9 cellular contexts compared by ENCODE assay signal in genomic region chr6:42451595-42452170, GRCh38. TPM values are rescaled to one million over a fixed set of nuclear protein-coding genes. Genes with fewer than 3 reads are reported as not detected.
A peak's percentile ranks its signal among the peaks of the same experiment; 100 is the strongest.
DNase-seq lines count a peak whose midpoint lies in the region; ATAC-seq, FAIRE-seq and TF ChIP-seq lines count a peak whose summit lies in the region.
"Had no signal": no experiment of that assay in that cellular context is flagged by ENCODE, and none has a peak within 500 bp of the region (broad histone marks: within the 10 kb centered on the region; RNA-seq: fewer than 3 reads in every experiment).

TRERF1 (minus strand) TSS chr6:42451926; CDS start chr6:42269590, 182,336 bp downstream.

- peak within 1 kb of the TSS; percentile 100 for H3K4me3 Mint-ChIP-seq in activated T-helper 1 cell treated with anti-CD3 and anti-CD28 coated beads, Interleukin-12 subunit alpha, Interleukin-12 subunit beta, Interleukin-2, Interleukin-4 antibody, amounts not matched to agents 30 ng/mL and 10 ng/mL and 1 ng/mL, durations not matched to agents 14 hours and 24 hours and 36 hours
- H3K4me3 Mint-ChIP-seq in naive thymus-derived CD8-positive, alpha-beta T cell = peak within 1 kb of the TSS; percentile 95 to 100 (median 98)

- H3K27ac ChIP-seq in OCI-LY7 (ENCODE audit: low read depth, low read length, poor library complexity, severe bottlenecking) = peak within 1 kb of the TSS; percentile 77
- peak within 1 kb of the TSS; percentile 85 to 91 for H3K27ac ChIP-seq in tibial artery

- H3K36me3 Mint-ChIP-seq in activated T-helper 1 cell treated with anti-CD3 and anti-CD28 coated beads, Interleukin-12 subunit alpha, Interleukin-12 subunit beta, Interleukin-2, Interleukin-4 antibody, amounts not matched to agents 30 ng/mL and 10 ng/mL and 1 ng/mL, durations not matched to agents 14 hours and 24 hours and 36 hours (ENCODE audit: low read depth) = peaks cover 31% of the 10 kb centered on the region
- H3K36me3 Mint-ChIP-seq in naive thymus-derived CD8-positive, alpha-beta T cell = peaks cover 0 to 14% (median 9%) of the 10 kb centered on the region in 3 donors

- TF ChIP-seq CTCF in OCI-LY7 (conservative IDR thresholded peaks at IDR 0.05; ENCODE audit: low read length) = no peak
- no peak for TF ChIP-seq CTCF in fibroblast of mammary gland (conservative IDR thresholded peaks at IDR 0.05; ENCODE audit: control insufficient read depth, insufficient read depth, low read depth, low read length)
- TF ChIP-seq CTCF in tibial artery (IDR thresholded peaks at IDR 0.05) = no peak

- ATAC-seq in naive thymus-derived CD8-positive, alpha-beta T cell = peak; percentile 46 to 57
- no peak for ATAC-seq in GM18517 (IDR thresholded peaks at IDR 0.05; ENCODE audit: unreplicated experiment)

- peaks cover 51% of the 10 kb centered on the region for H3K4me1 Mint-ChIP-seq in activated T-helper 1 cell treated with anti-CD3 and anti-CD28 coated beads, Interleukin-12 subunit alpha, Interleukin-12 subunit beta, Interleukin-2, Interleukin-4 antibody, amounts not matched to agents 30 ng/mL and 10 ng/mL and 1 ng/mL, durations not matched to agents 14 hours and 24 hours and 36 hours (ENCODE audit: low read depth)
- H3K4me1 Mint-ChIP-seq in naive thymus-derived CD8-positive, alpha-beta T cell = peaks cover 30 to 58% (median 51%) of the 10 kb centered on the region in 4 donors

- peak within 1 kb of the TSS; percentile 45 for H2AFZ ChIP-seq in OCI-LY7 (ENCODE audit: low read length)

- H3K36me3 ChIP-seq in OCI-LY7 (ENCODE audit: insufficient read depth, low read length) (0 out of 2 replicates have a peak, but pooled peaks cover 10% of the 10 kb centered on the region), tibial artery (no peaks in the 10 kb centered on the region)

- POLR2A ChIA-PET in OCI-LY7 (lab: Charles Lee) = interaction anchor here (0.5 to 1.7 kb wide), 15 partner anchors 10 to 1405 kb away, joined by 3 to 12 read pairs (median 4); partner anchors contain the start of gene TAF8
- POLR2A ChIA-PET in naive thymus-derived CD8-positive, alpha-beta T cell (lab: Charles Lee) = interaction anchor here (0.6 to 8.6 kb wide), 23 partner anchors 10 to 664 kb away, joined by 3 to 199 read pairs (median 12); partner anchors contain the start of gene TOMM6

- intact Hi-C loops in OCI-LY7 (cut with micrococcal nuclease; ENCODE audit: unreplicated experiment) (loop anchor here (2.0 to 10.0 kb wide), 5 partner anchors 85 to 719 kb away; partner anchors contain the start of genes MRPS10, PRICKLE4 and TOMM6), tibial artery (cut with DNase I; ENCODE audit: low total_unique reads) (no loop called here)
- intact Hi-C loops in activated T-helper 1 cell treated with anti-CD3 and anti-CD28 coated beads, Interleukin-12 subunit alpha, Interleukin-12 subunit beta, Interleukin-2, Interleukin-4 antibody, amounts not matched to agents 30 ng/mL and 10 ng/mL and 1 ng/mL, durations not matched to agents 14 hours and 24 hours and 36 hours (cut with micrococcal nuclease) = loop anchor here (1.0 to 5.0 kb wide), 15 partner anchors 23 to 409 kb away; partner anchors contain the start of genes MRPS10 and UBR2

- no peaks in the 10 kb centered on the region for H3K27me3 Mint-ChIP-seq in activated T-helper 1 cell treated with anti-CD3 and anti-CD28 coated beads, Interleukin-12 subunit alpha, Interleukin-12 subunit beta, Interleukin-2, Interleukin-4 antibody, amounts not matched to agents 30 ng/mL and 10 ng/mL and 1 ng/mL, durations not matched to agents 14 hours and 24 hours and 36 hours (ENCODE audit: insufficient read depth)
- no peaks in the 10 kb centered on the region for H3K27me3 Mint-ChIP-seq in naive thymus-derived CD8-positive, alpha-beta T cell

- H3K4me1 ChIP-seq in OCI-LY7 (ENCODE audit: insufficient read depth, low read length, poor library complexity, severe bottlenecking) (peaks cover 26% of the 10 kb centered on the region), tibial artery (peaks cover 0 to 24% (median 20%) of the 10 kb centered on the region in 4 donors)

- H3K9me3 Mint-ChIP-seq in activated T-helper 1 cell treated with anti-CD3 and anti-CD28 coated beads, Interleukin-12 subunit alpha, Interleukin-12 subunit beta, Interleukin-2, Interleukin-4 antibody, amounts not matched to agents 30 ng/mL and 10 ng/mL and 1 ng/mL, durations not matched to agents 14 hours and 24 hours and 36 hours = no peaks in the 10 kb centered on the region
- H3K9me3 Mint-ChIP-seq in naive thymus-derived CD8-positive, alpha-beta T cell = no peaks in the 10 kb centered on the region

- H3K9me3 ChIP-seq in OCI-LY7 (ENCODE audit: low read length) (no peaks in the 10 kb centered on the region), tibial artery (no peaks in the 10 kb centered on the region)

- CTCF ChIA-PET in OCI-LY7 (lab: Charles Lee; ENCODE audit: unreplicated experiment) = interaction anchor here (0.6 to 1.1 kb wide), 3 partner anchors 237 to 1937 kb away, joined by 3 to 9 read pairs (median 5); no protein-coding TSS in a partner anchor

- H3K27ac Mint-ChIP-seq in activated T-helper 1 cell treated with anti-CD3 and anti-CD28 coated beads, Interleukin-12 subunit alpha, Interleukin-12 subunit beta, Interleukin-2, Interleukin-4 antibody, amounts not matched to agents 30 ng/mL and 10 ng/mL and 1 ng/mL, durations not matched to agents 14 hours and 24 hours and 36 hours = peak within 1 kb of the TSS; percentile 93
- peak within 1 kb of the TSS; percentile 71 to 97 (median 95) for H3K27ac Mint-ChIP-seq in naive thymus-derived CD8-positive, alpha-beta T cell

- no peaks in the 10 kb centered on the region for H3K27me3 ChIP-seq in tibial artery

- H3K79me2 ChIP-seq in OCI-LY7 (ENCODE audit: insufficient read depth, low read depth, low read length) = peaks cover 30% of the 10 kb centered on the region; the same call in 1 of the 2 replicates

- BruUV-seq in OCI-LY7 (replicated peaks; lab: Mats Ljungman, UMichigan) = no TSS peak

- H3K4me3 ChIP-seq in Jurkat, Clone E6-1 (ENCODE audit: low read length) = peak within 1 kb of the TSS; percentile 81
- H3K4me3 ChIP-seq in OCI-LY7 (ENCODE audit: low read depth, low read length, poor library complexity, severe bottlenecking) = peak within 1 kb of the TSS; percentile 80
- peak within 1 kb of the TSS; percentile 87 for H3K4me3 ChIP-seq in fibroblast of mammary gland (ENCODE audit: control insufficient read depth, low read depth, low read length)
- H3K4me3 ChIP-seq in tibial artery = peak within 1 kb of the TSS; percentile 68 to 84

- no peaks in the 10 kb centered on the region for H3K9me2 ChIP-seq in OCI-LY7 (ENCODE audit: insufficient read depth, low read length)

- no peaks in the 10 kb centered on the region for H4K20me1 ChIP-seq in OCI-LY7 (ENCODE audit: insufficient read depth, low read length)

- peak; percentile 76 for FAIRE-seq in GM12891 (lab: Jason Lieb, UNC)
- FAIRE-seq: islet of Langerhans had no signal

- DNase-seq in GM12891 (ENCODE audit: insufficient read length, low spot score) (peak; percentile 53), OCI-LY7 (ENCODE audit: low spot score) (peak; percentile 88), fibroblast of mammary gland (ENCODE audit: low read depth) (peak; percentile 70), tibial artery (peak; percentile 53 to 76)
- peak; percentile 69 for DNase-seq in Jurkat, Clone E6-1 (ENCODE audit: low read depth, low spot score)
- peak; percentile 62 for DNase-seq in activated T-helper 1 cell treated with anti-CD3 and anti-CD28 coated beads, Interleukin-12 subunit alpha, Interleukin-12 subunit beta, Interleukin-2, Interleukin-4 antibody, amounts not matched to agents 30 ng/mL and 10 ng/mL and 1 ng/mL, durations not matched to agents 14 hours and 24 hours and 36 hours (ENCODE audit: low spot score)
- DNase-seq in naive thymus-derived CD8-positive, alpha-beta T cell = peak; percentile 35 to 84 (median 58)

- H3K4me2 ChIP-seq in OCI-LY7 (ENCODE audit: low read length) = peak within 1 kb of the TSS; percentile 99

- no peak for TF ChIP-seq POLR2A in GM12891 (IDR thresholded peaks at IDR 0.05; ENCODE audit: low read depth, low read length)

TF ChIP-seq in GM12891, 5 proteins besides CTCF, POLR2A, EP300 and RAD21:
- TF ChIP-seq POU2F2 (IDR thresholded peaks at IDR 0.05; ENCODE audit: low read depth, low read length) (peak; percentile 81; the same call in 1 of the 2 replicates), SPI1 (IDR thresholded peaks at IDR 0.05; ENCODE audit: low read depth, low read length) (no peak)

RNA-seq across cellular contexts. Expression of gene TRERF1, which starts in this region (rescaled TPM):
- polyA plus RNA-seq in GM12891 (2012; ENCODE audit: low read depth, missing spikeins) = 3.5 TPM
- polyA plus RNA-seq in Jurkat, Clone E6-1 (2012; ENCODE audit: insufficient read depth, insufficient read length) = 4.8 TPM
- total RNA-seq in OCI-LY7 (2014; rRNA removed; shearing (Covaris generic)) = 4.6 and 5.7 TPM in 2 replicates
- total RNA-seq in OCI-LY7 (2022) = 12.2 and 12.9 TPM in 2 replicates
- total RNA-seq in activated T-helper 1 cell treated with anti-CD3 and anti-CD28 coated beads, Interleukin-12 subunit alpha, Interleukin-12 subunit beta, Interleukin-2, Interleukin-4 antibody, amounts not matched to agents 30 ng/mL and 10 ng/mL and 1 ng/mL, durations not matched to agents 14 hours and 24 hours and 36 hours = 47.9 and 48.2 TPM in 2 replicates
- total RNA-seq in naive thymus-derived CD8-positive, alpha-beta T cell = 10 to 100 TPM; 17.5 to 18.2 TPM
- polyA plus RNA-seq in naive thymus-derived CD8-positive, alpha-beta T cell = 1 to 10 TPM; 3.8 to 7.1 (median 5.4) TPM
